In genomic region chr5:150778517-150779396, GRCh38 we compare ENCODE assay signal across 8 cellular contexts. TPM values are rescaled to one million over a fixed set of nuclear protein-coding genes. Genes with fewer than 3 reads are reported as not detected.
A peak's percentile ranks its signal among the peaks of the same experiment; 100 is the strongest.
DNase-seq lines count a peak whose midpoint lies in the region; ATAC-seq, FAIRE-seq and TF ChIP-seq lines count a peak whose summit lies in the region.

SMIM3 (plus strand) TSS chr5:150778757; CDS start chr5:150795441, 16,684 bp downstream.

- H3K27ac ChIP-seq in dorsolateral prefrontal cortex (peak within 1 kb of the TSS in 57 of 59 donors; percentile 6 to 92 (median 81)), right lobe of liver (peak within 1 kb of the TSS; percentile 65 to 90 (median 71))

- FAIRE-seq in D721Med (lab: Jason Lieb, UNC) = no peak

- H3K9me3 ChIP-seq in right lobe of liver = no peaks in the 10 kb centered on the region

- H3K4me3 ChIP-seq in dorsolateral prefrontal cortex = peak within 1 kb of the TSS; percentile 48 to 85 (median 71)
- H3K4me3 ChIP-seq in right lobe of liver = peak within 1 kb of the TSS; percentile 69 to 81 (median 73)

- peak; percentile 87 to 92 (median 90) for ATAC-seq in right lobe of liver

- under 1% methylated on average over 25 of the region's 59 CpGs for WGBS in right lobe of liver (ENCODE audit: insufficient coverage, low coverage, low lambda C conversion rate, missing lambda C conversion rate)

- TF ChIP-seq CTCF in D721Med (IDR thresholded peaks at IDR 0.05; ENCODE audit: insufficient read depth, missing control alignments) (peak; percentile 51), dorsolateral prefrontal cortex (IDR thresholded peaks at IDR 0.05 in 54 of 56, conservative IDR thresholded peaks at IDR 0.05 in 2 of 56; ENCODE audit: low read depth in 1 of 56, partially characterized antibody in 56 of 56) (peak in 37 of 56 donors; percentile 6 to 44 (median 24)), right lobe of liver (IDR thresholded peaks at IDR 0.05) (peak; percentile 37 to 54 (median 48))

- H3K4me1 ChIP-seq in right lobe of liver = peaks cover 0 to 6% (median 0%) of the 10 kb centered on the region in 4 donors

- H3K27me3 ChIP-seq in dorsolateral prefrontal cortex (peaks cover 0 to 21% (median 0%) of the 10 kb centered on the region in 45 donors), right lobe of liver (no peaks in the 10 kb centered on the region)

- no peaks in the 10 kb centered on the region for H3K36me3 ChIP-seq in right lobe of liver

- intact Hi-C loops in dorsolateral prefrontal cortex (cut with DNase I) (no loop called here), right lobe of liver (cut with DNase I) (no loop called here)

- peak; percentile 76 for TF ChIP-seq POLR2A in right lobe of liver (IDR thresholded peaks at IDR 0.05)

- DNase-seq in D721Med (ENCODE audit: insufficient read length, low spot score) (no peak), H4 (ENCODE audit: low spot score) (peak; percentile 43), NCI-H226 (peak; percentile 53), dorsolateral prefrontal cortex (peak in 8 of 10 donors; percentile 29 to 83 (median 57)), right lobe of liver (peak; percentile 84 to 87 (median 87)), occipital lobe (lab: John Stamatoyannopoulos, UW) (no peak)
- DNase-seq in activated CD4-positive, alpha-beta T cell treated with anti-CD3 and anti-CD28 coated beads, Interleukin-2, amount 50 U/mL, for 4 hours = peak; percentile 60 to 68
- DNase-seq in stimulated activated CD4-positive, alpha-beta T cell treated with anti-CD3 and anti-CD28 coated beads, TNF-alpha, amount 100 ng/mL, for 1 hour (ENCODE audit: low read depth in 3 of 3, low spot score in 1 of 3) = peak; percentile 24 to 53 (median 31)

RNA-seq across cellular contexts. Expression of gene SMIM3, which starts in this region (rescaled TPM):
- 47.6 and 53.9 TPM in 2 replicates for total RNA-seq in H4 (2014; rRNA removed; shearing (Covaris generic))
- total RNA-seq in dorsolateral prefrontal cortex (10 to 100 TPM in 38 of 120 experiments, 1 to 10 TPM in 82; 4.2 to 37.5 (median 8.9) TPM), right lobe of liver (1 to 10 TPM; 1.3 to 8.7 (median 3.6) TPM), occipital lobe (1.7 TPM)

Comparison
In these comparisons a context has a peak if more than half of its experiments do, and no peak if none do; other contexts are left out.
1. DNase-seq: peak in H4 (single experiment), NCI-H226 (single experiment), activated CD4-positive, alpha-beta T cell treated with anti-CD3 and anti-CD28 coated beads, Interleukin-2, amount 50 U/mL, for 4 hours (2 of 2), dorsolateral prefrontal cortex (8 of 10), right lobe of liver (3 of 3) and stimulated activated CD4-positive, alpha-beta T cell treated with anti-CD3 and anti-CD28 coated beads, TNF-alpha, amount 100 ng/mL, for 1 hour (3 of 3); none in D721Med (single experiment) and occipital lobe (single experiment).
2. Peak in every context shown above with its lines, with median percentiles within 50 percentile points of each other: CTCF ChIP-seq.